ENCODE assay signal across 20 cellular contexts in the genomic region with DNA sequence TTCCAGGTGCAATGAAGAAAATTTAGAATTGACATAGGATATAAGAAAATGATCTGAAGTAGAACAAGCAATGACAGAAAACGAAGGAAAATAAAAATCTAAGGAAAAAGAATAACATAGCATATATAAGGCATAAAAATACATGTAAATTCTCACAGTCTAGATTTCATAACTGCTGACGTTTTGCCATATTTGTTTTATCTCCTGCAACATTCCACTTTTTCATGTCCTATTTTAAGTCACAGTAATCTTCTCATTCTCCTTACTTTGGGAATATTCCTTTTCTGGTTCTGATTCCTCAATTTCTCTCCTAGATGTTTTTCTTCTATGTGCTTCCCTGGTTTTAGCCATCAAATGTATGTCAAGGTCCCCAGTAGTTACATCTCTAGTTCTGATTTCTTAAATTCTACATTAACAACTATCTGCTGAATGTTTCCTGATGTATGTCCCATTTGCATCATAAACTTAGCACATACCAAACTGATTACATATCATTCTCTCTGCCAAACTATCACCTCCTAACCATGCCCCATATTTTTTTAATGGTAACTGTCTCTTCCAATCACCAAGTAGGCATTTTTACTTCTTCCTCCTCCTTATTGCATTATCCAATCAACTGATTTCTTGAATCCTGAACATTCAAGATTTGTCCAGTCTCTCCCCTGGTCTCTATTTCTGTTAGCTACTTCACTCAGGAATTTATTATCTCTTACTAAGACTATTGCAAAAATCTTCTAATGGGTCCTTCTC.
A peak's percentile ranks its signal among the peaks of the same experiment; 100 is the strongest.
DNase-seq lines count a peak whose midpoint lies in the region; TF ChIP-seq lines count a peak whose summit lies in the region.
"Had no signal": no experiment of that assay in that cellular context is flagged by ENCODE, and none has a peak within 500 bp of the region (broad histone marks: within the 10 kb centered on the region; RNA-seq: fewer than 3 reads in every experiment).

No MANE protein-coding gene starts in this region.

- DNase-seq in AG08395 (ENCODE audit: low spot score): peak; percentile 9
- peak; percentile 22 for DNase-seq in HS-5 (ENCODE audit: low read depth)
- DNase-seq in choroid plexus epithelial cell (ENCODE audit: low read depth): peak; percentile 85
- DNase-seq in iris pigment epithelial cell (ENCODE audit: low read depth): peak; percentile 90
- DNase-seq in DMS 273 treated with DMSO at 0.1 percent for 48 hours (lab: John Stamatoyannopoulos, UW): no peak
- no peak for DNase-seq in SIG-M5 treated with dmso at 0.1 percent for 504 hours (lab: John Stamatoyannopoulos, UW; ENCODE audit: unreplicated experiment)
- no peak for DNase-seq in NCI-H69 (lab: John Stamatoyannopoulos, UW)
- no peak for DNase-seq in inferior parietal cortex (ENCODE audit: extremely low spot score)
- DNase-seq: activated CD4-positive, alpha-beta T cell treated with anti-CD3 and anti-CD28 coated beads, Interleukin-2, amount 10 ng/mL, durations not matched to agents 24 days and 14 days; activated CD8-positive, alpha-beta memory T cell treated with anti-CD3 and anti-CD28 coated beads, Interleukin-2, amount 50 U/mL, for 4 hours; activated naive CD4-positive, alpha-beta T cell treated with Interleukin-2 at 50 U/mL for 16 hours; aorta; CD4-positive, alpha-beta memory T cell; colonic mucosa; GOT3; NCI-H2107; NCI-H526 treated with DMSO at 0.1 percent for 48 hours; SHP77 treated with DMSO at 0.1 percent for 48 hours; stimulated activated CD4-positive, alpha-beta T cell treated with anti-CD3 and anti-CD28 coated beads, Interleukin-4, amount 100 ng/mL, for 24 hours; T-helper 1 cell had no signal

- no peak for TF ChIP-seq CTCF in choroid plexus epithelial cell (conservative IDR thresholded peaks at IDR 0.05; ENCODE audit: low read depth, low read length)

- no peak overlapping the region for H3K4me3 ChIP-seq in choroid plexus epithelial cell (ENCODE audit: low read depth, low read length)
- H3K4me3 ChIP-seq: colonic mucosa had no signal

Comparison
In these comparisons a context has a peak if more than half of its experiments do, and no peak if none do; other contexts are left out.
1. DNase-seq: peak in AG08395 (single experiment), HS-5 (single experiment), choroid plexus epithelial cell (single experiment) and iris pigment epithelial cell (single experiment); none in DMS 273 treated with DMSO at 0.1 percent for 48 hours (single experiment), SIG-M5 treated with dmso at 0.1 percent for 504 hours (single experiment), NCI-H69 (single experiment) and inferior parietal cortex (single experiment).